8 cellular contexts compared by ENCODE assay signal in the genomic region with DNA sequence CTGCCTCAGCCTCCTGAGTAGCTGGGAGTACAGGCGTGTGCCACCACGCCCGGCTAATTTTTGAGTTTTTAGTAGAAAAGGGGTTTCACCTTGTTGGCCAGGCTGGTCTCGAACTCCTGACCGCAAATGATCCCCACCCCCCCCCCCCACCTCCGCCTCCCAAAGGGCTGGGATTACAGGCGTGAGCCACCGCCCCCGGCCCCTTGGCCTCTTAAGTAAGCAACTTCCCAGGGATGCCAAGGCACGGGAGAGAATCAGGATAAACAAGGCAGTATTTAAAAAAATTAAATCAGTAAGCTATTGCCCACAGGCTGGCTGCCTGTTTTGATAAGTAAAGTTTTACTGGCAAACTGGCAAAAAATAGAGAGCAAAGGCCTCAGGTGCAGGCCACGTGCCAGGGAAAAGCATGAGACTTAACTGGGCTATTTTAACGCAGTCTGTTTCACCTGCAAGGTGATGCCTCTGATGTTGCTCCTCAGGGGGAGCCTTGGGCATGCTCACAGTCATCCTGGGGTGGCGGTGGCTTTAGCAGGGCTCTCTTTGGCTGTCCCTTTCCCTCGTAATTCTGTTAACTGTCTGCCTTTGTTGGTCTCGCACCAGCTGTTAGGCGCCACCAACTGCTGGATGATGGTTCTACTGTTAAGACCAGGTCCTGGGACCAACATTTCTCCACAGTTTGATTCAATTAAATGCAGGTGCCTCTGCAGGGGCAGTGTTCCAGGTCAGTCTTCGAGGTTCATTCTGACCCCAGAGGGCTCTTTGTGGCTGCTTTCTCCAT. TPM values are rescaled to one million over a fixed set of nuclear protein-coding genes. Genes with fewer than 3 reads are reported as not detected.
DNase-seq lines count a peak whose midpoint lies in the region; ATAC-seq, FAIRE-seq and TF ChIP-seq lines count a peak whose summit lies in the region.

No MANE protein-coding gene starts in this region.

- 0 out of 3 replicates have a peak, but pooled peaks have one; percentile 13 for TF ChIP-seq CTCF in GM12872 (IDR thresholded peaks at IDR 0.05; ENCODE audit: insufficient read depth, low read depth, low read length)
- TF ChIP-seq CTCF in OCI-LY3 (IDR thresholded peaks at IDR 0.05; ENCODE audit: low read depth, low read length): peak; percentile 45
- TF ChIP-seq CTCF in bronchial epithelial cell (IDR thresholded peaks at IDR 0.05; ENCODE audit: insufficient read depth, low read length, severe bottlenecking): peak; percentile 25
- peak; percentile 41 to 50 (median 44) for TF ChIP-seq CTCF in right lobe of liver (IDR thresholded peaks at IDR 0.05)
- TF ChIP-seq CTCF in tibial nerve (IDR thresholded peaks at IDR 0.05): peak in 3 of 5 experiments; percentile 14 to 17 (median 15)

- H4K20me1 ChIP-seq in OCI-LY3 (ENCODE audit: insufficient read depth, low read length): no peaks in the 10 kb centered on the region

- TF ChIP-seq EP300 in tibial nerve (IDR thresholded peaks at IDR 0.05): no peak

- ATAC-seq in right lobe of liver: peak; percentile 80 to 87 (median 83)
- ATAC-seq in GM18858 (IDR thresholded peaks at IDR 0.05; ENCODE audit: unreplicated experiment): no peak

- 12% methylated on average over 11 of the region's 17 CpGs for WGBS in right lobe of liver (ENCODE audit: insufficient coverage, low coverage, low lambda C conversion rate, missing lambda C conversion rate)
- 16 to 19% methylated on average over 17 of the region's 17 CpGs for WGBS in tibial nerve, 2 donors

- H3K9ac ChIP-seq in OCI-LY3 (ENCODE audit: low read length): no peak overlapping the region

- FAIRE-seq in bronchial epithelial cell (lab: Jason Lieb, UNC): no peak

- H3K27ac ChIP-seq in ACC112 (ENCODE audit: low read depth, low read length) (no peak overlapping the region), OCI-LY3 (ENCODE audit: low read length) (no peak overlapping the region), right lobe of liver (peak overlapping the region; percentile 13 to 65 (median 50)), tibial nerve (peak overlapping the region; percentile 68 to 92 (median 82))

- 0 out of 2 replicates have a peak overlapping the region, but pooled peaks have one; percentile 15 for H3K4me2 ChIP-seq in OCI-LY3 (ENCODE audit: low read length)

- H3K4me1 ChIP-seq in ACC112 (ENCODE audit: control insufficient read depth, insufficient read depth, low read length, unreplicated experiment) (no peaks in the 10 kb centered on the region), OCI-LY3 (ENCODE audit: low read length) (no peaks in the 10 kb centered on the region), right lobe of liver (peaks cover 0 to 11% (median 4%) of the 10 kb centered on the region in 4 donors), tibial nerve (peaks cover 0 to 8% (median 6%) of the 10 kb centered on the region in 4 donors)

- H2AFZ ChIP-seq in ACC112 (ENCODE audit: low read length, unreplicated experiment) (peak overlapping the region; percentile 29), OCI-LY3 (ENCODE audit: low read depth, low read length) (peak overlapping the region; percentile 22; the same call in 1 of the 2 replicates)

- peak overlapping the region; percentile 80 for H3K4me3 ChIP-seq in ACC112 (ENCODE audit: low read depth, low read length)
- 0 out of 2 replicates have a peak overlapping the region, but pooled peaks have one; percentile 56 for H3K4me3 ChIP-seq in OCI-LY3 (ENCODE audit: low read length)
- no peak overlapping the region for H3K4me3 ChIP-seq in bronchial epithelial cell (ENCODE audit: low read depth, low read length)
- H3K4me3 ChIP-seq in right lobe of liver: peak overlapping the region; percentile 40 to 56 (median 41)
- peak overlapping the region; percentile 43 to 67 (median 58) for H3K4me3 ChIP-seq in tibial nerve

- H3K79me2 ChIP-seq in ACC112 (ENCODE audit: control insufficient read depth, insufficient read depth, low read length, unreplicated experiment): no peaks in the 10 kb centered on the region
- H3K79me2 ChIP-seq in OCI-LY3 (ENCODE audit: low read length): no peaks in the 10 kb centered on the region

- DNase-seq in bronchial epithelial cell (ENCODE audit: low read depth): peak; percentile 26
- peak; percentile 63 to 81 (median 76) for DNase-seq in right lobe of liver
- DNase-seq in tibial nerve (ENCODE audit: low spot score in 2 of 2): no peak
- DNase-seq in DMS153 treated with DMSO at 0.1 percent for 48 hours (lab: John Stamatoyannopoulos, UW; ENCODE audit: unreplicated experiment): no peak

- H3K27me3 ChIP-seq in ACC112 (ENCODE audit: insufficient read depth, low read length) (no peaks in the 10 kb centered on the region), OCI-LY3 (ENCODE audit: low read depth, low read length) (no peaks in the 10 kb centered on the region), bronchial epithelial cell (ENCODE audit: control insufficient read depth, insufficient read depth, low read length) (no peaks in the 10 kb centered on the region), right lobe of liver (no peaks in the 10 kb centered on the region), tibial nerve (no peaks in the 10 kb centered on the region)

- H3K9me3 ChIP-seq in OCI-LY3 (ENCODE audit: insufficient read depth, low read length) (no peaks in the 10 kb centered on the region), right lobe of liver (no peaks in the 10 kb centered on the region), tibial nerve (no peaks in the 10 kb centered on the region)

- no peaks in the 10 kb centered on the region for H3K36me3 ChIP-seq in ACC112 (ENCODE audit: insufficient read depth, low read length)
- H3K36me3 ChIP-seq in OCI-LY3 (replicated peaks; ENCODE audit: low read depth, low read length): no peaks in the 10 kb centered on the region
- H3K36me3 ChIP-seq in bronchial epithelial cell (ENCODE audit: control insufficient read depth, insufficient read depth, low read length): no peaks in the 10 kb centered on the region
- H3K36me3 ChIP-seq in right lobe of liver: no peaks in the 10 kb centered on the region
- no peaks in the 10 kb centered on the region for H3K36me3 ChIP-seq in tibial nerve

- no peak for TF ChIP-seq POLR2A in right lobe of liver (IDR thresholded peaks at IDR 0.05)
- no peak for TF ChIP-seq POLR2A in tibial nerve (IDR thresholded peaks at IDR 0.05)

- intact Hi-C loops in right lobe of liver (cut with DNase I): no loop called here

RNA-seq across cellular contexts. Expression of a gene that starts 19.4 kb away (rescaled TPM):
- total RNA-seq in bronchial epithelial cell (16.5 and 16.8 TPM in 2 replicates), right lobe of liver (100 to 1,000 TPM in 1 of 6 experiments, 10 to 100 TPM in 5; 66.7 to 119 (median 89.9) TPM), tibial nerve (100 to 1,000 TPM; 121 to 150 (median 143) TPM)

Comparison
In these comparisons a context has a peak if more than half of its experiments do, and no peak if none do; other contexts are left out.
1. H3K27ac ChIP-seq: peak in right lobe of liver (3 of 3) and tibial nerve (4 of 4); none in ACC112 (single experiment) and OCI-LY3 (single experiment).
2. DNase-seq: peak in bronchial epithelial cell (single experiment) and right lobe of liver (3 of 3); none in tibial nerve (0 of 2) and DMS153 treated with DMSO at 0.1 percent for 48 hours (single experiment).
3. Peak in every context shown above with its lines, with median percentiles within 50 percentile points of each other: CTCF ChIP-seq.